27 cellular contexts compared by ENCODE assay signal in genomic region chr5:53327811-53328331, GRCh38.
DNase-seq lines count a peak whose midpoint lies in the region; ATAC-seq, FAIRE-seq and TF ChIP-seq lines count a peak whose summit lies in the region.
"Had no signal": no experiment of that assay in that cellular context is flagged by ENCODE, and none has a peak within 500 bp of the region (broad histone marks: within the 10 kb centered on the region; RNA-seq: fewer than 3 reads in every experiment).

No MANE protein-coding gene starts in this region.

- no peak for TF ChIP-seq EP300 in SK-N-SH (IDR thresholded peaks at IDR 0.05; ENCODE audit: borderline replicate concordance in 1 of 2, low read depth in 1 of 2, low read length in 1 of 2)

- no peaks in the 10 kb centered on the region for H3K79me2 ChIP-seq in keratinocyte (ENCODE audit: control insufficient read depth, insufficient read depth, low read length)
- H3K79me2 ChIP-seq in smooth muscle cell (ENCODE audit: low read depth), result no peaks in the 10 kb centered on the region
- H3K79me2 ChIP-seq in SK-N-SH (ENCODE audit: insufficient read depth), result no peaks in the 10 kb centered on the region

- H3K9me3 Mint-ChIP-seq in stimulated activated naive CD8-positive, alpha-beta T cell treated with anti-CD3 and anti-CD28 coated beads, Interleukin-15, amount 100 ng/mL, for 72 hours, result no peaks in the 10 kb centered on the region

- no peaks in the 10 kb centered on the region for H4K20me1 ChIP-seq in keratinocyte (ENCODE audit: control insufficient read depth, extremely low read depth, insufficient read depth, low read length)
- no peaks in the 10 kb centered on the region for H4K20me1 ChIP-seq in smooth muscle cell (ENCODE audit: low read depth)
- no peaks in the 10 kb centered on the region for H4K20me1 ChIP-seq in SK-N-SH (ENCODE audit: insufficient read depth)
- H4K20me1 ChIP-seq: BLaER1 had no signal

- H3K27ac ChIP-seq in keratinocyte (ENCODE audit: control insufficient read depth, insufficient read depth, low read length) (no peak overlapping the region), smooth muscle cell (ENCODE audit: low read depth) (peak overlapping the region; percentile 7), SK-N-SH (ENCODE audit: low read depth in 2 of 2, low read length in 1 of 2) (no peak overlapping the region)
- H3K27ac ChIP-seq: BLaER1, KMS-11, RWPE1 had no signal

- H3K4me1 ChIP-seq in keratinocyte (ENCODE audit: control insufficient read depth, extremely low read depth, insufficient read depth, low read length) (peaks cover 65% of the 10 kb centered on the region), smooth muscle cell (ENCODE audit: low read depth) (peaks cover 11% of the 10 kb centered on the region), SK-N-SH (ENCODE audit: control insufficient read depth in 1 of 2, insufficient read depth in 2 of 2, low read depth in 1 of 2, low read length in 1 of 2) (peaks cover 0 to 12% of the 10 kb centered on the region in 2 experiments; a peak in 1 of 4 replicates)
- H3K4me1 ChIP-seq: BLaER1 had no signal

- no peaks in the 10 kb centered on the region for H3K27me3 Mint-ChIP-seq in stimulated activated naive CD8-positive, alpha-beta T cell treated with anti-CD3 and anti-CD28 coated beads, Interleukin-15, amount 100 ng/mL, for 72 hours
- H3K27me3 Mint-ChIP-seq: CD4-positive, CD25-positive, alpha-beta regulatory T cell; IgD-negative memory B cell had no signal

- H3F3A ChIP-seq in smooth muscle cell (ENCODE audit: low read depth) (peaks cover 12% of the 10 kb centered on the region), SK-N-SH (replicated peaks; ENCODE audit: insufficient read depth) (peaks cover 19% of the 10 kb centered on the region)

- no peak overlapping the region for H3K9ac ChIP-seq in keratinocyte (ENCODE audit: control insufficient read depth, extremely low read depth, insufficient read depth, low read length)
- no peak overlapping the region for H3K9ac ChIP-seq in smooth muscle cell (ENCODE audit: low read depth)
- no peak overlapping the region for H3K9ac ChIP-seq in SK-N-SH
- H3K9ac ChIP-seq: BLaER1, KMS-11 had no signal

- POLR2A ChIA-PET in SK-N-SH (lab: Yijun Ruan, JAX), result no interaction called here

- H3K4me2 ChIP-seq in keratinocyte (ENCODE audit: control insufficient read depth, extremely low read depth, insufficient read depth, low read depth, low read length), result no peak overlapping the region
- H3K4me2 ChIP-seq in smooth muscle cell, result peak overlapping the region; percentile 11
- H3K4me2 ChIP-seq in SK-N-SH, result no peak overlapping the region
- H3K4me2 ChIP-seq: BLaER1, KMS-11 had no signal

- peak; percentile 15 for DNase-seq in NCI-H2227 (lab: John Stamatoyannopoulos, UW; ENCODE audit: unreplicated experiment)
- peak; percentile 61 for DNase-seq in dermis blood vessel endothelial cell
- no peak for DNase-seq in keratinocyte (ENCODE audit: low read depth, low spot score)
- no peak for DNase-seq in smooth muscle cell (lab: John Stamatoyannopoulos, UW; ENCODE audit: unreplicated experiment)
- no peak for DNase-seq in stimulated activated naive CD8-positive, alpha-beta T cell treated with anti-CD3 and anti-CD28 coated beads, Interleukin-15, amount 100 ng/mL, for 72 hours
- no peak for DNase-seq in SK-N-SH
- DNase-seq: CD4-positive, CD25-positive, alpha-beta regulatory T cell; DMS153; DND-41; HCEC 1CT; NCI-H1092 treated with DMSO at 0.1 percent for 48 hours; NCI-H1436 treated with DMSO at 0.1 percent for 48 hours; NCI-H187 treated with DMSO at 0.1 percent for 48 hours; NCI-H2107; NCI-H69; SHP77 treated with DMSO at 0.1 percent for 48 hours had no signal

- H3K9me1 ChIP-seq in keratinocyte (ENCODE audit: control insufficient read depth, extremely low read depth, insufficient read depth, low read length), result no peaks in the 10 kb centered on the region

- H3K27ac Mint-ChIP-seq in stimulated activated naive CD8-positive, alpha-beta T cell treated with anti-CD3 and anti-CD28 coated beads, Interleukin-15, amount 100 ng/mL, for 72 hours, result no peak overlapping the region
- H3K27ac Mint-ChIP-seq: CD4-positive, CD25-positive, alpha-beta regulatory T cell; IgD-negative memory B cell had no signal

- H3K9me3 ChIP-seq in keratinocyte (ENCODE audit: control insufficient read depth, low read depth, low read length), result no peaks in the 10 kb centered on the region
- no peaks in the 10 kb centered on the region for H3K9me3 ChIP-seq in smooth muscle cell (replicated peaks; ENCODE audit: low read depth)
- no peaks in the 10 kb centered on the region for H3K9me3 ChIP-seq in SK-N-SH
- H3K9me3 ChIP-seq: BLaER1 had no signal

- H3K4me1 Mint-ChIP-seq in stimulated activated naive CD8-positive, alpha-beta T cell treated with anti-CD3 and anti-CD28 coated beads, Interleukin-15, amount 100 ng/mL, for 72 hours, result no peaks in the 10 kb centered on the region
- H3K4me1 Mint-ChIP-seq: CD4-positive, CD25-positive, alpha-beta regulatory T cell; IgD-negative memory B cell had no signal

- no peak overlapping the region for H3K4me3 Mint-ChIP-seq in stimulated activated naive CD8-positive, alpha-beta T cell treated with anti-CD3 and anti-CD28 coated beads, Interleukin-15, amount 100 ng/mL, for 72 hours
- H3K4me3 Mint-ChIP-seq: CD4-positive, CD25-positive, alpha-beta regulatory T cell; IgD-negative memory B cell had no signal

- WGBS in smooth muscle cell (ENCODE audit: low lambda C conversion rate), result 52% methylated on average over 2 of the region's 2 CpGs
- 71% methylated on average over 2 of the region's 2 CpGs for WGBS in SK-N-SH (ENCODE audit: low lambda C conversion rate)

- H2AFZ ChIP-seq in keratinocyte (ENCODE audit: control insufficient read depth, low read length), result no peak overlapping the region
- no peak overlapping the region for H2AFZ ChIP-seq in smooth muscle cell (ENCODE audit: low read depth)
- no peak overlapping the region; the same call in 1 of the 2 replicates for H2AFZ ChIP-seq in SK-N-SH (ENCODE audit: low read depth)

- H3K27me3 ChIP-seq in keratinocyte (ENCODE audit: control insufficient read depth, extremely low read depth, insufficient read depth, low read length) (no peaks in the 10 kb centered on the region), smooth muscle cell (ENCODE audit: low read depth) (no peaks in the 10 kb centered on the region), SK-N-SH (ENCODE audit: insufficient read depth) (no peaks in the 10 kb centered on the region)
- H3K27me3 ChIP-seq: BLaER1 had no signal

- TF ChIP-seq RAD21 in SK-N-SH (IDR thresholded peaks at IDR 0.05; ENCODE audit: low read length), result no peak

- H3K4me3 ChIP-seq in keratinocyte (ENCODE audit: control insufficient read depth in 2 of 3, extremely low read depth in 1 of 3, insufficient read depth in 2 of 3, low read depth in 1 of 3, low read length in 3 of 3) (no peak overlapping the region), smooth muscle cell (no peak overlapping the region), SK-N-SH (ENCODE audit: low read depth in 2 of 2, low read length in 1 of 2) (no peak overlapping the region)
- H3K4me3 ChIP-seq: BLaER1 had no signal

- no peak for ATAC-seq in stimulated activated naive CD8-positive, alpha-beta T cell treated with anti-CD3 and anti-CD28 coated beads, Interleukin-15, amount 100 ng/mL, for 72 hours
- no peak for ATAC-seq in HG02981 (IDR thresholded peaks at IDR 0.05; ENCODE audit: unreplicated experiment)
- ATAC-seq: Panc1, SK-N-SH treated with all-trans-retinoic acid at 6 μM for 48 hours had no signal

- TF ChIP-seq CTCF in keratinocyte (optimal IDR thresholded peaks at IDR 0.05 in 1 of 3, IDR thresholded peaks at IDR 0.05 in 1 of 3, conservative IDR thresholded peaks at IDR 0.05 in 1 of 3; ENCODE audit: extremely low read depth in 1 of 3, insufficient read depth in 2 of 3, low read length in 3 of 3), result no peak
- no peak for TF ChIP-seq CTCF in smooth muscle cell (IDR thresholded peaks at IDR 0.05; ENCODE audit: borderline replicate concordance, insufficient read depth, poor library complexity, severe bottlenecking)
- no peak for TF ChIP-seq CTCF in SK-N-SH (IDR thresholded peaks at IDR 0.05)

- dilution Hi-C loops in keratinocyte (cut with MboI; ENCODE audit: extremely low pct_ligation_motif_present, low sequenced_read_pairs), result no loop called here

- FAIRE-seq in keratinocyte (lab: Jason Lieb, UNC), result peak; percentile 84
- FAIRE-seq: A204.1, GM12892, GM19239, H1 had no signal

- CTCF ChIA-PET in SK-N-SH (lab: Yijun Ruan, JAX), result no interaction called here

- H3K36me3 ChIP-seq in keratinocyte (ENCODE audit: control insufficient read depth in 2 of 2, extremely low read depth in 1 of 2, insufficient read depth in 2 of 2, low read length in 2 of 2) (no peaks in the 10 kb centered on the region), smooth muscle cell (ENCODE audit: low read depth) (no peaks in the 10 kb centered on the region), SK-N-SH (replicated peaks in 1 of 2; ENCODE audit: control insufficient read depth in 1 of 2, insufficient read depth in 2 of 2, low read length in 1 of 2) (no peaks in the 10 kb centered on the region)
- H3K36me3 ChIP-seq: BLaER1 had no signal

- H3K9me2 ChIP-seq in SK-N-SH, result no peaks in the 10 kb centered on the region

TF ChIP-seq in SK-N-SH, 30 proteins besides CTCF, POLR2A, EP300 and RAD21:
- TF ChIP-seq ZBTB33 (IDR thresholded peaks at IDR 0.05; ENCODE audit: borderline replicate concordance, low read depth) (no peak), GABPA (IDR thresholded peaks at IDR 0.05; ENCODE audit: low read depth) (no peak), GATA2 (CRISPR knock-in tag; IDR thresholded peaks at IDR 0.05) (no peak), SMC3 (IDR thresholded peaks at IDR 0.05; ENCODE audit: low read depth, low read length) (no peak), YY1 (IDR thresholded peaks at IDR 0.05; ENCODE audit: low read depth) (no peak), FOSL2 (IDR thresholded peaks at IDR 0.05; ENCODE audit: borderline replicate concordance, low read depth) (no peak), EZH2phosphoT487 (IDR thresholded peaks at IDR 0.05; ENCODE audit: borderline replicate concordance, low read depth) (no peak), RCOR1 (IDR thresholded peaks at IDR 0.05; ENCODE audit: low read length) (no peak), FOXM1 (IDR thresholded peaks at IDR 0.05; ENCODE audit: low read depth) (no peak)
TF ChIP-seq in SK-N-SH: peak in this region for 0.

Comparison
In these comparisons a context has a peak if more than half of its experiments do, and no peak if none do; other contexts are left out.
1. DNase-seq: peak in NCI-H2227 (single experiment) and dermis blood vessel endothelial cell (single experiment); none in keratinocyte (single experiment), smooth muscle cell (single experiment), stimulated activated naive CD8-positive, alpha-beta T cell treated with anti-CD3 and anti-CD28 coated beads, Interleukin-15, amount 100 ng/mL, for 72 hours (0 of 2) and SK-N-SH (single experiment).